Comparison of ENCODE assay signal across 1 cellular context in the genomic region with DNA sequence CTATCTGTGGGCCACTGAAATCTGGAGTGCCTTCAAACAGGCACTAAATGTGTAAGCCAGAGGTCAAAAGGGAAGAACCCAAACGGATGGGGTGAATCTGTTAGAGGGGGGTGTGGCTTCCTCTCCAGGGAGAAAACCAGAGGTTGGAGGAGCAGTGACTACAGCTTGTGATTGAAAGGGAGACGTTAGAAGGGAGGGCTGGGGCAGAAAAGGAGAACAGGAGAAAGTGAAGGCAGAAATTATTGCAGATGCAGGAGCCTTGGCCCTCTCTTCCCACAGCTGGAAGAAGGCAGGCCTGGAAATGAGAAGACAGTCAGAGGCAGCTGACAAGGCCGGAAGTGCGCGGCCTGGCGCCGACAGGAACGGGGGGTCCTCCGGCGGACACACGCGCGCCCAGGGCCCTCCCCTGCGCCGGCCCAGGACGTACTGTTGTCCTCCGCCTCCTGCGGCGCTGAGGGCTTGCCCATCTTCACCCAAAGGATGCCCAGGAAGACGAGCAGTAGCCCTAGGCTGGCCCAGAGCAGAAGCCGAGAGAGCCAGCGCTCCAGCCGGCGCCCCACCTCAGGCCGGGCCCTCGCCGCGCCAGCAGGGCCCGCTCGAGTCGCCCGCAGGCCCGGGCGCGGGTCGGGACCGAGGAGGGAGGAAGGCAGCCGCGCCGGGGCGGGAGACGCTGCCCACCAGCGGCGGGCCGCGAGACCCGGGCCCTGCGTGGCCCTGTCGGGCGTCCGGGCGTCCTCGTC.
TF ChIP-seq lines count a peak whose summit lies in the region.

No MANE protein-coding gene starts in this region.

TF ChIP-seq in HepG2, 621 proteins besides CTCF, POLR2A, EP300 and RAD21 (continued from another document and continues in another):
- TF ChIP-seq ZNF12 (CRISPR knock-in tag; IDR thresholded peaks at IDR 0.05) (peak; percentile 36; the same call in 1 of the 2 replicates), ZNF773 (CRISPR knock-in tag; IDR thresholded peaks at IDR 0.05; ENCODE audit: borderline replicate concordance) (no peak), NCOA1 (CRISPR knock-in tag; IDR thresholded peaks at IDR 0.05) (no peak), FOXK2 (IDR thresholded peaks at IDR 0.05) (0 out of 2 replicates have a peak, but pooled peaks have one; percentile 25), ZEB1 (IDR thresholded peaks at IDR 0.05; ENCODE audit: insufficient replicate concordance, low read depth) (no peak), GZF1 (CRISPR knock-in tag; IDR thresholded peaks at IDR 0.05) (0 out of 2 replicates have a peak, but pooled peaks have one; percentile 71), NR2F2 (IDR thresholded peaks at IDR 0.05; ENCODE audit: borderline replicate concordance, low read depth) (peak; percentile 32; the same call in 1 of the 2 replicates), ZNF670 (CRISPR knock-in tag; IDR thresholded peaks at IDR 0.05; ENCODE audit: borderline replicate concordance) (no peak), MIER2 (CRISPR knock-in tag; IDR thresholded peaks at IDR 0.05) (no peak), ZNF616 (CRISPR knock-in tag; IDR thresholded peaks at IDR 0.05; ENCODE audit: low read depth) (no peak; the same call in 1 of the 2 replicates), ZMYM4 (CRISPR knock-in tag; IDR thresholded peaks at IDR 0.05) (no peak; the same call in 1 of the 2 replicates), SMARCC2 (IDR thresholded peaks at IDR 0.05) (no peak), IKZF1 (IDR thresholded peaks at IDR 0.05) (no peak), GABPB1 (CRISPR knock-in tag; IDR thresholded peaks at IDR 0.05) (peak; percentile 94), LCORL (IDR thresholded peaks at IDR 0.05) (peak; percentile 49; the same call in 1 of the 2 replicates), LCORL (CRISPR knock-in tag; IDR thresholded peaks at IDR 0.05) (0 out of 2 replicates have a peak, but pooled peaks have one; percentile 36), ZNF850 (CRISPR knock-in tag; conservative IDR thresholded peaks at IDR 0.05) (no peak), PRMT3 (CRISPR knock-in tag; IDR thresholded peaks at IDR 0.05; ENCODE audit: borderline replicate concordance, low read depth) (no peak), TEAD2 (CRISPR knock-in tag; IDR thresholded peaks at IDR 0.05) (no peak), ZNF30 (CRISPR knock-in tag; IDR thresholded peaks at IDR 0.05) (no peak), SMYD3 (CRISPR knock-in tag; IDR thresholded peaks at IDR 0.05) (no peak), ZNF44 (CRISPR knock-in tag; IDR thresholded peaks at IDR 0.05) (peak; percentile 44; the same call in 1 of the 2 replicates), SPEN (CRISPR knock-in tag; IDR thresholded peaks at IDR 0.05; ENCODE audit: low read depth) (peak; percentile 94), ZNF792 (CRISPR knock-in tag; IDR thresholded peaks at IDR 0.05) (peak; percentile 35; the same call in 1 of the 2 replicates), KLF16 (CRISPR knock-in tag; IDR thresholded peaks at IDR 0.05) (peak in 1 of 2 experiments; percentile 67; a peak in 2 of 4 replicates), CBFB (CRISPR knock-in tag; IDR thresholded peaks at IDR 0.05) (no peak), HOXA3 (CRISPR knock-in tag; IDR thresholded peaks at IDR 0.05) (peak; percentile 74), KAT8 (CRISPR knock-in tag; IDR thresholded peaks at IDR 0.05) (peak; percentile 84), ZNF615 (CRISPR knock-in tag; IDR thresholded peaks at IDR 0.05; ENCODE audit: borderline replicate concordance) (no peak), BCL6 (CRISPR knock-in tag; IDR thresholded peaks at IDR 0.05) (peak; percentile 36), POLR2AphosphoS2 (IDR thresholded peaks at IDR 0.05; ENCODE audit: low read depth, low read length) (no peak), ATAD3A (CRISPR knock-in tag; IDR thresholded peaks at IDR 0.05) (no peak), ZNF713 (CRISPR knock-in tag; IDR thresholded peaks at IDR 0.05) (0 out of 2 replicates have a peak, but pooled peaks have one; percentile 11), SMAD3 (CRISPR knock-in tag; IDR thresholded peaks at IDR 0.05) (peak; percentile 37; the same call in 1 of the 2 replicates)
- TF ChIP-seq, protein P1, sequence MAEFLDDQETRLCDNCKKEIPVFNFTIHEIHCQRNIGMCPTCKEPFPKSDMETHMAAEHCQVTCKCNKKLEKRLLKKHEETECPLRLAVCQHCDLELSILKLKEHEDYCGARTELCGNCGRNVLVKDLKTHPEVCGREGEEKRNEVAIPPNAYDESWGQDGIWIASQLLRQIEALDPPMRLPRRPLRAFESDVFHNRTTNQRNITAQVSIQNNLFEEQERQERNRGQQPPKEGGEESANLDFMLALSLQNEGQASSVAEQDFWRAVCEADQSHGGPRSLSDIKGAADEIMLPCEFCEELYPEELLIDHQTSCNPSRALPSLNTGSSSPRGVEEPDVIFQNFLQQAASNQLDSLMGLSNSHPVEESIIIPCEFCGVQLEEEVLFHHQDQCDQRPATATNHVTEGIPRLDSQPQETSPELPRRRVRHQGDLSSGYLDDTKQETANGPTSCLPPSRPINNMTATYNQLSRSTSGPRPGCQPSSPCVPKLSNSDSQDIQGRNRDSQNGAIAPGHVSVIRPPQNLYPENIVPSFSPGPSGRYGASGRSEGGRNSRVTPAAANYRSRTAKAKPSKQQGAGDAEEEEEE (CRISPR knock-in tag; IDR thresholded peaks at IDR 0.05; ENCODE audit: borderline replicate concordance): no peak
- TF ChIP-seq, protein P2, sequence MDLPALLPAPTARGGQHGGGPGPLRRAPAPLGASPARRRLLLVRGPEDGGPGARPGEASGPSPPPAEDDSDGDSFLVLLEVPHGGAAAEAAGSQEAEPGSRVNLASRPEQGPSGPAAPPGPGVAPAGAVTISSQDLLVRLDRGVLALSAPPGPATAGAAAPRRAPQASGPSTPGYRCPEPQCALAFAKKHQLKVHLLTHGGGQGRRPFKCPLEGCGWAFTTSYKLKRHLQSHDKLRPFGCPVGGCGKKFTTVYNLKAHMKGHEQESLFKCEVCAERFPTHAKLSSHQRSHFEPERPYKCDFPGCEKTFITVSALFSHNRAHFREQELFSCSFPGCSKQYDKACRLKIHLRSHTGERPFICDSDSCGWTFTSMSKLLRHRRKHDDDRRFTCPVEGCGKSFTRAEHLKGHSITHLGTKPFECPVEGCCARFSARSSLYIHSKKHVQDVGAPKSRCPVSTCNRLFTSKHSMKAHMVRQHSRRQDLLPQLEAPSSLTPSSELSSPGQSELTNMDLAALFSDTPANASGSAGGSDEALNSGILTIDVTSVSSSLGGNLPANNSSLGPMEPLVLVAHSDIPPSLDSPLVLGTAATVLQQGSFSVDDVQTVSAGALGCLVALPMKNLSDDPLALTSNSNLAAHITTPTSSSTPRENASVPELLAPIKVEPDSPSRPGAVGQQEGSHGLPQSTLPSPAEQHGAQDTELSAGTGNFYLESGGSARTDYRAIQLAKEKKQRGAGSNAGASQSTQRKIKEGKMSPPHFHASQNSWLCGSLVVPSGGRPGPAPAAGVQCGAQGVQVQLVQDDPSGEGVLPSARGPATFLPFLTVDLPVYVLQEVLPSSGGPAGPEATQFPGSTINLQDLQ (CRISPR knock-in tag; IDR thresholded peaks at IDR 0.05): no peak
- TF ChIP-seq, protein P3, sequence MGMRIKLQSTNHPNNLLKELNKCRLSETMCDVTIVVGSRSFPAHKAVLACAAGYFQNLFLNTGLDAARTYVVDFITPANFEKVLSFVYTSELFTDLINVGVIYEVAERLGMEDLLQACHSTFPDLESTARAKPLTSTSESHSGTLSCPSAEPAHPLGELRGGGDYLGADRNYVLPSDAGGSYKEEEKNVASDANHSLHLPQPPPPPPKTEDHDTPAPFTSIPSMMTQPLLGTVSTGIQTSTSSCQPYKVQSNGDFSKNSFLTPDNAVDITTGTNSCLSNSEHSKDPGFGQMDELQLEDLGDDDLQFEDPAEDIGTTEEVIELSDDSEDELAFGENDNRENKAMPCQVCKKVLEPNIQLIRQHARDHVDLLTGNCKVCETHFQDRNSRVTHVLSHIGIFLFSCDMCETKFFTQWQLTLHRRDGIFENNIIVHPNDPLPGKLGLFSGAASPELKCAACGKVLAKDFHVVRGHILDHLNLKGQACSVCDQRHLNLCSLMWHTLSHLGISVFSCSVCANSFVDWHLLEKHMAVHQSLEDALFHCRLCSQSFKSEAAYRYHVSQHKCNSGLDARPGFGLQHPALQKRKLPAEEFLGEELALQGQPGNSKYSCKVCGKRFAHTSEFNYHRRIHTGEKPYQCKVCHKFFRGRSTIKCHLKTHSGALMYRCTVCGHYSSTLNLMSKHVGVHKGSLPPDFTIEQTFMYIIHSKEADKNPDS (CRISPR knock-in tag; IDR thresholded peaks at IDR 0.05): no peak
- TF ChIP-seq, protein P4, sequence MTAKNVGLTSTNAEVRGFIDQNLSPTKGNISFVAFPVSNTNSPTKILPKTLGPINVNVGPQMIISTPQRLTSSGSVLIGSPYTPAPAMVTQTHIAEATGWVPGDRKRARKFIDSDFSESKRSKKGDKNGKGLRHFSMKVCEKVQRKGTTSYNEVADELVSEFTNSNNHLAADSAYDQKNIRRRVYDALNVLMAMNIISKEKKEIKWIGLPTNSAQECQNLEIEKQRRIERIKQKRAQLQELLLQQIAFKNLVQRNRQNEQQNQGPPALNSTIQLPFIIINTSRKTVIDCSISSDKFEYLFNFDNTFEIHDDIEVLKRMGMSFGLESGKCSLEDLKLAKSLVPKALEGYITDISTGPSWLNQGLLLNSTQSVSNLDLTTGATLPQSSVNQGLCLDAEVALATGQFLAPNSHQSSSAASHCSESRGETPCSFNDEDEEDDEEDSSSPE (CRISPR knock-in tag; IDR thresholded peaks at IDR 0.05): peak; percentile 45; the same call in 1 of the 2 replicates
- TF ChIP-seq, protein P5, sequence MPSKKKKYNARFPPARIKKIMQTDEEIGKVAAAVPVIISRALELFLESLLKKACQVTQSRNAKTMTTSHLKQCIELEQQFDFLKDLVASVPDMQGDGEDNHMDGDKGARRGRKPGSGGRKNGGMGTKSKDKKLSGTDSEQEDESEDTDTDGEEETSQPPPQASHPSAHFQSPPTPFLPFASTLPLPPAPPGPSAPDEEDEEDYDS (CRISPR knock-in tag; IDR thresholded peaks at IDR 0.05): no peak
- TF ChIP-seq, protein P6, sequence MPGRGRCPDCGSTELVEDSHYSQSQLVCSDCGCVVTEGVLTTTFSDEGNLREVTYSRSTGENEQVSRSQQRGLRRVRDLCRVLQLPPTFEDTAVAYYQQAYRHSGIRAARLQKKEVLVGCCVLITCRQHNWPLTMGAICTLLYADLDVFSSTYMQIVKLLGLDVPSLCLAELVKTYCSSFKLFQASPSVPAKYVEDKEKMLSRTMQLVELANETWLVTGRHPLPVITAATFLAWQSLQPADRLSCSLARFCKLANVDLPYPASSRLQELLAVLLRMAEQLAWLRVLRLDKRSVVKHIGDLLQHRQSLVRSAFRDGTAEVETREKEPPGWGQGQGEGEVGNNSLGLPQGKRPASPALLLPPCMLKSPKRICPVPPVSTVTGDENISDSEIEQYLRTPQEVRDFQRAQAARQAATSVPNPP (CRISPR knock-in tag; IDR thresholded peaks at IDR 0.05): 0 out of 2 replicates have a peak, but pooled peaks have one; percentile 41
- TF ChIP-seq, protein P7, sequence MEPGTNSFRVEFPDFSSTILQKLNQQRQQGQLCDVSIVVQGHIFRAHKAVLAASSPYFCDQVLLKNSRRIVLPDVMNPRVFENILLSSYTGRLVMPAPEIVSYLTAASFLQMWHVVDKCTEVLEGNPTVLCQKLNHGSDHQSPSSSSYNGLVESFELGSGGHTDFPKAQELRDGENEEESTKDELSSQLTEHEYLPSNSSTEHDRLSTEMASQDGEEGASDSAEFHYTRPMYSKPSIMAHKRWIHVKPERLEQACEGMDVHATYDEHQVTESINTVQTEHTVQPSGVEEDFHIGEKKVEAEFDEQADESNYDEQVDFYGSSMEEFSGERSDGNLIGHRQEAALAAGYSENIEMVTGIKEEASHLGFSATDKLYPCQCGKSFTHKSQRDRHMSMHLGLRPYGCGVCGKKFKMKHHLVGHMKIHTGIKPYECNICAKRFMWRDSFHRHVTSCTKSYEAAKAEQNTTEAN (CRISPR knock-in tag; conservative IDR thresholded peaks at IDR 0.05): no peak; the same call in 1 of the 2 replicates
- TF ChIP-seq, protein P8, sequence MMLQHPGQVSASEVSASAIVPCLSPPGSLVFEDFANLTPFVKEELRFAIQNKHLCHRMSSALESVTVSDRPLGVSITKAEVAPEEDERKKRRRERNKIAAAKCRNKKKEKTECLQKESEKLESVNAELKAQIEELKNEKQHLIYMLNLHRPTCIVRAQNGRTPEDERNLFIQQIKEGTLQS (CRISPR knock-in tag; IDR thresholded peaks at IDR 0.05): peak; percentile 52; the same call in 1 of the 2 replicates
- TF ChIP-seq, protein P9, sequence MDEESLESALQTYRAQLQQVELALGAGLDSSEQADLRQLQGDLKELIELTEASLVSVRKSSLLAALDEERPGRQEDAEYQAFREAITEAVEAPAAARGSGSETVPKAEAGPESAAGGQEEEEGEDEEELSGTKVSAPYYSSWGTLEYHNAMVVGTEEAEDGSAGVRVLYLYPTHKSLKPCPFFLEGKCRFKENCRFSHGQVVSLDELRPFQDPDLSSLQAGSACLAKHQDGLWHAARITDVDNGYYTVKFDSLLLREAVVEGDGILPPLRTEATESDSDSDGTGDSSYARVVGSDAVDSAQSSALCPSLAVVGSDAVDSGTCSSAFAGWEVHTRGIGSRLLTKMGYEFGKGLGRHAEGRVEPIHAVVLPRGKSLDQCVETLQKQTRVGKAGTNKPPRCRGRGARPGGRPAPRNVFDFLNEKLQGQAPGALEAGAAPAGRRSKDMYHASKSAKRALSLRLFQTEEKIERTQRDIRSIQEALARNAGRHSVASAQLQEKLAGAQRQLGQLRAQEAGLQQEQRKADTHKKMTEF (CRISPR knock-in tag; IDR thresholded peaks at IDR 0.05): no peak; the same call in 1 of the 2 replicates
- TF ChIP-seq, protein P10, sequence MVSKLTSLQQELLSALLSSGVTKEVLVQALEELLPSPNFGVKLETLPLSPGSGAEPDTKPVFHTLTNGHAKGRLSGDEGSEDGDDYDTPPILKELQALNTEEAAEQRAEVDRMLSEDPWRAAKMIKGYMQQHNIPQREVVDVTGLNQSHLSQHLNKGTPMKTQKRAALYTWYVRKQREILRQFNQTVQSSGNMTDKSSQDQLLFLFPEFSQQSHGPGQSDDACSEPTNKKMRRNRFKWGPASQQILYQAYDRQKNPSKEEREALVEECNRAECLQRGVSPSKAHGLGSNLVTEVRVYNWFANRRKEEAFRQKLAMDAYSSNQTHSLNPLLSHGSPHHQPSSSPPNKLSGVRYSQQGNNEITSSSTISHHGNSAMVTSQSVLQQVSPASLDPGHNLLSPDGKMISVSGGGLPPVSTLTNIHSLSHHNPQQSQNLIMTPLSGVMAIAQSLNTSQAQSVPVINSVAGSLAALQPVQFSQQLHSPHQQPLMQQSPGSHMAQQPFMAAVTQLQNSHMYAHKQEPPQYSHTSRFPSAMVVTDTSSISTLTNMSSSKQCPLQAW (CRISPR knock-in tag; IDR thresholded peaks at IDR 0.05): no peak
- TF ChIP-seq, protein P11, sequence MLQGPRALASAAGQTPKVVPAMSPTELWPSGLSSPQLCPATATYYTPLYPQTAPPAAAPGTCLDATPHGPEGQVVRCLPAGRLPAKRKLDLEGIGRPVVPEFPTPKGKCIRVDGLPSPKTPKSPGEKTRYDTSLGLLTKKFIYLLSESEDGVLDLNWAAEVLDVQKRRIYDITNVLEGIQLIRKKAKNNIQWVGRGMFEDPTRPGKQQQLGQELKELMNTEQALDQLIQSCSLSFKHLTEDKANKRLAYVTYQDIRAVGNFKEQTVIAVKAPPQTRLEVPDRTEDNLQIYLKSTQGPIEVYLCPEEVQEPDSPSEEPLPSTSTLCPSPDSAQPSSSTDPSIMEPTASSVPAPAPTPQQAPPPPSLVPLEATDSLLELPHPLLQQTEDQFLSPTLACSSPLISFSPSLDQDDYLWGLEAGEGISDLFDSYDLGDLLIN (CRISPR knock-in tag; IDR thresholded peaks at IDR 0.05; ENCODE audit: borderline replicate concordance): peak; percentile 74; the same call in 1 of the 2 replicates
